In genomic region chr7:66353547-66353946, GRCh38 we compare ENCODE assay signal across 16 cellular contexts.
A peak's percentile ranks its signal among the peaks of the same experiment; 100 is the strongest.
DNase-seq lines count a peak whose midpoint lies in the region; ATAC-seq, FAIRE-seq and TF ChIP-seq lines count a peak whose summit lies in the region.
"Had no signal": no experiment of that assay in that cellular context is flagged by ENCODE, and none has a peak within 500 bp of the region (broad histone marks: within the 10 kb centered on the region; RNA-seq: fewer than 3 reads in every experiment).

No MANE protein-coding gene starts in this region.

- FAIRE-seq in urothelium cell line (lab: Jason Lieb, UNC) (no peak), frontal cortex (lab: Jason Lieb, UNC) (no peak)

- peaks cover 51% of the 10 kb centered on the region for H3K4me1 ChIP-seq in RWPE2 (ENCODE audit: insufficient read depth, poor library complexity, severe bottlenecking)
- peaks cover 3 to 85% (median 38%) of the 10 kb centered on the region in 3 donors for H3K4me1 ChIP-seq in esophagus squamous epithelium

- H3K4me1 Mint-ChIP-seq in nephron progenitor cell, result no peaks in the 10 kb centered on the region

- WGBS in esophagus squamous epithelium, 2 donors, result 52 to 64% methylated on average over 5 of the region's 5 CpGs

- no peaks in the 10 kb centered on the region for H3K9me3 Mint-ChIP-seq in nephron progenitor cell

- peak; percentile 21 for DNase-seq in GM04503 (ENCODE audit: low read depth)
- DNase-seq in RWPE2 (ENCODE audit: low spot score), result peak; percentile 67
- DNase-seq in esophagus squamous epithelium (lab: John Stamatoyannopoulos, UW), result no peak
- DNase-seq in nephron progenitor cell, result no peak
- DNase-seq in NCI-H2227 (lab: John Stamatoyannopoulos, UW; ENCODE audit: unreplicated experiment), result no peak
- DNase-seq in urothelium cell line (ENCODE audit: low spot score), result no peak
- no peak for DNase-seq in frontal cortex (ENCODE audit: low spot score in 2 of 2)
- no peak for DNase-seq in midbrain (lab: John Stamatoyannopoulos, UW)
- DNase-seq: adrenal gland, C1 segment of cervical spinal cord, DMS153, left cardiac atrium, NCI-H2171, ovary, tibial artery had no signal

- H3K27ac ChIP-seq in RWPE2 (ENCODE audit: poor library complexity, severe bottlenecking) (peak overlapping the region; percentile 92), esophagus squamous epithelium (peak overlapping the region in 3 of 4 donors; percentile 5 to 81 (median 67))
- H3K27ac ChIP-seq: adrenal gland, hepatocyte, ovary, tibial artery had no signal

- peak; percentile 55 for ATAC-seq in RWPE2 (ENCODE audit: low read depth)

- H3K27me3 ChIP-seq in RWPE2 (ENCODE audit: insufficient read depth, poor library complexity, severe bottlenecking) (no peaks in the 10 kb centered on the region), esophagus squamous epithelium (no peaks in the 10 kb centered on the region)
- H3K27me3 ChIP-seq: adrenal gland, hepatocyte, ovary, tibial artery had no signal

- peaks cover 7% of the 10 kb centered on the region for H3K27me3 Mint-ChIP-seq in nephron progenitor cell (ENCODE audit: low read depth, poor library complexity)

- no peaks in the 10 kb centered on the region for H3K9me3 ChIP-seq in RWPE2 (ENCODE audit: severe bottlenecking)
- H3K9me3 ChIP-seq in esophagus squamous epithelium, result no peaks in the 10 kb centered on the region
- H3K9me3 ChIP-seq: adrenal gland, ovary, tibial artery had no signal

- intact Hi-C loops in esophagus squamous epithelium (cut with DNase I), result no loop called here

- H3K36me3 ChIP-seq in RWPE2 (ENCODE audit: low read depth) (no peaks in the 10 kb centered on the region), esophagus squamous epithelium (no peaks in the 10 kb centered on the region)
- H3K36me3 ChIP-seq: adrenal gland, ovary, tibial artery had no signal

- H3K27ac Mint-ChIP-seq in nephron progenitor cell, result peak overlapping the region; percentile 13

- TF ChIP-seq CTCF in RWPE2 (IDR thresholded peaks at IDR 0.05; ENCODE audit: poor library complexity, severe bottlenecking), result no peak
- TF ChIP-seq CTCF in esophagus squamous epithelium (IDR thresholded peaks at IDR 0.05), result no peak
- TF ChIP-seq CTCF in nephron progenitor cell (IDR thresholded peaks at IDR 0.05), result no peak

- H3K4me3 ChIP-seq in RWPE2 (ENCODE audit: severe bottlenecking) (no peak overlapping the region), esophagus squamous epithelium (no peak overlapping the region)
- H3K4me3 ChIP-seq: adrenal gland, hepatocyte, ovary, tibial artery had no signal

- no peak overlapping the region for H3K4me3 Mint-ChIP-seq in nephron progenitor cell

- TF ChIP-seq POLR2A in esophagus squamous epithelium (IDR thresholded peaks at IDR 0.05), result no peak

- no peaks in the 10 kb centered on the region for H3K36me3 Mint-ChIP-seq in nephron progenitor cell (ENCODE audit: low read depth)

Comparison
In these comparisons a context has a peak if more than half of its experiments do, and no peak if none do; other contexts are left out.
1. DNase-seq: peak in GM04503 (single experiment) and RWPE2 (single experiment); none in esophagus squamous epithelium (single experiment), nephron progenitor cell (single experiment), NCI-H2227 (single experiment), urothelium cell line (single experiment), frontal cortex (0 of 2) and midbrain (single experiment).